8 cellular contexts compared by ENCODE assay signal in genomic region chr6:149864578-149865535, GRCh38. TPM values are rescaled to one million over a fixed set of nuclear protein-coding genes. Genes with fewer than 3 reads are reported as not detected.
DNase-seq lines count a peak whose midpoint lies in the region; ATAC-seq lines count a peak whose summit lies in the region.

No MANE protein-coding gene starts in this region.

- peaks cover 7% of the 10 kb centered on the region for H3K27me3 Mint-ChIP-seq in IgD-negative memory B cell

- ATAC-seq in right cardiac atrium (peak; percentile 41 to 66), HG02588 (IDR thresholded peaks at IDR 0.05; ENCODE audit: unreplicated experiment) (no peak)

- peak overlapping the region; percentile 60 to 74 (median 67) for H3K27ac Mint-ChIP-seq in IgD-negative memory B cell

- H3K27me3 ChIP-seq in right cardiac atrium (ENCODE audit: control insufficient read depth, insufficient read depth) = no peaks in the 10 kb centered on the region

- WGBS in right cardiac atrium = 13% methylated on average over 23 of the region's 23 CpGs

- no peaks in the 10 kb centered on the region for H3K9me3 ChIP-seq in right cardiac atrium (ENCODE audit: control insufficient read depth, low read length)

- H3K27ac ChIP-seq in right cardiac atrium (ENCODE audit: low read length) = peak overlapping the region; percentile 61

- peak; percentile 78 for DNase-seq in EH (ENCODE audit: low read depth)
- peak; percentile 86 for DNase-seq in OCI-M1 (lab: John Stamatoyannopoulos, UW)
- DNase-seq in anterior cingulate cortex (lab: John Stamatoyannopoulos, UW) = peak in 34 of 58 donors; percentile 9 to 76 (median 51)
- DNase-seq in right cardiac atrium = peak in 1 of 3 donors; percentile 36
- DNase-seq in putamen (ENCODE audit: low spot score) = peak; percentile 74
- DNase-seq in occipital lobe (lab: John Stamatoyannopoulos, UW) = no peak

- H3K36me3 Mint-ChIP-seq in IgD-negative memory B cell = peaks cover 1% of the 10 kb centered on the region

- H3K4me3 Mint-ChIP-seq in IgD-negative memory B cell = peak overlapping the region; percentile 73 to 93 (median 82)

- no peaks in the 10 kb centered on the region for H3K4me1 ChIP-seq in right cardiac atrium (ENCODE audit: control insufficient read depth, insufficient read depth, low read length)

- H3K9me3 Mint-ChIP-seq in IgD-negative memory B cell = no peaks in the 10 kb centered on the region

- peak overlapping the region; percentile 77 for H3K4me3 ChIP-seq in right cardiac atrium (ENCODE audit: low read length)

- intact Hi-C loops in right cardiac atrium (cut with DNase I) = loop anchor here in 1 of 4 donors (5.0 kb wide), 1 partner anchor 57 kb away; the partner anchor contains the start of gene RAET1G

- H3K4me1 Mint-ChIP-seq in IgD-negative memory B cell = peaks cover 3 to 10% (median 5%) of the 10 kb centered on the region in 3 donors

RNA-seq across cellular contexts. Expression of gene LRP11, which starts 0.7 kb away (rescaled TPM):
- polyA plus RNA-seq in IgD-negative memory B cell (1.7 TPM), right cardiac atrium (11.5 TPM)
- total RNA-seq in right cardiac atrium (10 to 100 TPM; 16.8 to 36.6 (median 23.5) TPM), occipital lobe (35.2 TPM)

RNA-seq across cellular contexts. Expression of gene RAET1E, which starts 33.1 kb away (rescaled TPM):
- polyA plus RNA-seq in IgD-negative memory B cell = not detected
- total RNA-seq in right cardiac atrium = under 1 TPM; 0.17 to 0.45 (median 0.39) TPM
- 0.41 TPM for polyA plus RNA-seq in right cardiac atrium
- not detected for total RNA-seq in occipital lobe

RNA-seq across cellular contexts. Expression of gene RAET1G, which starts 58.1 kb away (rescaled TPM):
- polyA plus RNA-seq in IgD-negative memory B cell (not detected), right cardiac atrium (0.20 TPM)
- total RNA-seq in right cardiac atrium (under 1 TPM in 1 of 4 donors, not detected in 3; 0.43 TPM), occipital lobe (not detected)
